Comparison of ENCODE assay signal across 31 cellular contexts in the genomic region with DNA sequence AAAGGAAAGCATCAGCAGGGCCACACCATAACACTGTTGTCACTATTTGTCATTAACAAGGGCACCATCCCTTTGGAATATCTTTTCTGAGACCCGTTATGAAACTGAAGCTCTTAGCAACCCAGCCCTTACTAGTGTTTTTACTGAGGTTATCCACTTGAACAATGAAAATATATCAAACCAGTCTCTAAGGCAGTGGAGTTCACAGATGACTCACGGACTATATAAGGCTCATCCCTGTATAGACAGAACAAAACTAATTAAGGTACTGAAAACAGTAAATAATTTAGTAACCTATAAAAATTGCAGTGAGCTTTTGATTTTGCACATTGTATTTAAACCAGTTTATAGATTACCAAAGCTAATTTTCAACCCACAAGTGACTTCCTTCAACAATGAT.
DNase-seq lines count a peak whose midpoint lies in the region; ATAC-seq, FAIRE-seq and TF ChIP-seq lines count a peak whose summit lies in the region.
"Had no signal": no experiment of that assay in that cellular context is flagged by ENCODE, and none has a peak within 500 bp of the region (broad histone marks: within the 10 kb centered on the region; RNA-seq: fewer than 3 reads in every experiment).

No MANE protein-coding gene starts in this region.

- no peaks in the 10 kb centered on the region for H3K9me3 ChIP-seq in K562 (replicated peaks; ENCODE audit: control insufficient read depth, insufficient read depth, low read depth, low read length)
- H3K9me3 ChIP-seq: breast epithelium, Caco-2, right lobe of liver, SJSA1, suprapubic skin, upper lobe of right lung had no signal

- DNase-seq in K562 (ENCODE audit: extremely low read depth in 1 of 4, low spot score in 3 of 4) (no peak), HuH-7.5 (ENCODE audit: low spot score) (no peak), COLO668 (lab: John Stamatoyannopoulos, UW; ENCODE audit: unreplicated experiment) (no peak)
- DNase-seq: activated B cell treated with CpG ODN at 0.5 μM for 24 hours; activated CD8-positive, alpha-beta memory T cell treated with anti-CD3 and anti-CD28 coated beads, Interleukin-2, amount 10 ng/mL, durations not matched to agents 7 days and 5 days; activated naive CD4-positive, alpha-beta T cell treated with anti-CD3 and anti-CD28 coated beads for 36 hours; activated T-cell treated with anti-CD3 and anti-CD28 coated beads, Interleukin-2, amount 50 U/mL, for 72 hours; amygdala; C1 segment of cervical spinal cord; Caco-2; GOT3; KBM-7; left lung; NCI-H1105 treated with DMSO at 0.1 percent for 48 hours; NCI-H2029; NCI-H226; right lobe of liver; stimulated activated CD4-positive, alpha-beta T cell treated with anti-CD3 and anti-CD28 coated beads, Interleukin-12 subunit alpha, Interleukin-12 subunit beta, amount 100 ng/mL, for 4 hours; stimulated activated CD4-positive, alpha-beta T cell treated with anti-CD3 and anti-CD28 coated beads, Interleukin-4, amount 100 ng/mL, for 24 hours; T-cell; upper lobe of right lung had no signal

- no peaks in the 10 kb centered on the region for H3K9me1 ChIP-seq in K562 (ENCODE audit: control insufficient read depth, insufficient read depth, low read length)

- intact Hi-C loops in K562 (cut with micrococcal nuclease): no loop called here

- no peak for TF ChIP-seq CTCF in K562 (IDR thresholded peaks at IDR 0.05 in 2 of 3, conservative IDR thresholded peaks at IDR 0.05 in 1 of 3; ENCODE audit: insufficient read depth in 2 of 3, low read depth in 1 of 3, low read length in 3 of 3)

- no peaks in the 10 kb centered on the region for H4K20me1 ChIP-seq in K562 (replicated peaks; ENCODE audit: control insufficient read depth, insufficient read depth, low read length)

- H3K27me3 ChIP-seq in K562 (ENCODE audit: control insufficient read depth in 2 of 2, insufficient read depth in 2 of 2, low read length in 2 of 2): no peaks in the 10 kb centered on the region
- H3K27me3 ChIP-seq: breast epithelium, left lung, right lobe of liver, SJSA1, suprapubic skin, upper lobe of right lung had no signal

- no peaks in the 10 kb centered on the region for H3K79me2 ChIP-seq in K562 (ENCODE audit: control insufficient read depth, insufficient read depth, low read length)

- POLR2A ChIA-PET in K562 (lab: Yijun Ruan, JAX): no interaction called here

- H3K9ac ChIP-seq in K562 (ENCODE audit: insufficient read depth in 1 of 2, low read depth in 2 of 2, low read length in 2 of 2): no peak overlapping the region

- TF ChIP-seq RAD21 in K562 (CRISPR knock-in tag; conservative IDR thresholded peaks at IDR 0.05 in 1 of 2, IDR thresholded peaks at IDR 0.05 in 1 of 2): no peak

- CTCF ChIA-PET in K562 (lab: Yijun Ruan, JAX; ENCODE audit: low intra/inter-chr PET ratio): no interaction called here

- no TSS peak for BruUV-seq in K562 (replicated peaks; lab: Mats Ljungman, UMichigan)

- ATAC-seq in GM18873 (IDR thresholded peaks at IDR 0.05; ENCODE audit: low FRiP score, unreplicated experiment): peak; percentile 91
- ATAC-seq in GM21737 (IDR thresholded peaks at IDR 0.05; ENCODE audit: unreplicated experiment): peak; percentile 68
- ATAC-seq in HG02981 (IDR thresholded peaks at IDR 0.05; ENCODE audit: unreplicated experiment): peak; percentile 82
- peak; percentile 33; the same call in 1 of the 3 replicates for ATAC-seq in K562
- ATAC-seq in HG02884 (IDR thresholded peaks at IDR 0.05; ENCODE audit: unreplicated experiment): no peak
- ATAC-seq: activated CD8-positive, alpha-beta memory T cell treated with anti-CD3 and anti-CD28 coated beads, Interleukin-2, amount 10 ng/mL, durations not matched to agents 7 days and 5 days; activated T-cell treated with anti-CD3 and anti-CD28 coated beads, Interleukin-2, amount 50 U/mL, for 72 hours; left lung; right lobe of liver; stimulated activated memory B cell treated with anti-CD40 and anti-IgM and Interleukin-4, amounts not matched to agents 10 μg/mL and 1 μg/mL and 100 μg/mL, for 72 hours; T-cell; upper lobe of right lung had no signal

- no peaks in the 10 kb centered on the region for H3K36me3 ChIP-seq in K562 (ENCODE audit: control insufficient read depth, insufficient read depth, low read length)
- H3K36me3 ChIP-seq: breast epithelium, left lung, right lobe of liver, SJSA1, suprapubic skin, upper lobe of right lung had no signal

- no peak for TF ChIP-seq EP300 in K562 (IDR thresholded peaks at IDR 0.05; ENCODE audit: low read length)

- 0% methylated on average over 2 of the region's 2 CpGs for WGBS in K562 (ENCODE audit: insufficient coverage, low coverage, missing lambda C conversion rate)

- in situ Hi-C loops in K562 (cut with MboI): no loop called here

- FAIRE-seq in K562 (lab: Jason Lieb, UNC): no peak
- FAIRE-seq: GM19239, RCC 7860 had no signal

- no peak overlapping the region for H3K27ac ChIP-seq in K562 (ENCODE audit: extremely low read depth, low read depth, low read length)
- H3K27ac ChIP-seq: breast epithelium, left lung, right lobe of liver, SJSA1, suprapubic skin, upper lobe of right lung had no signal

- H3K4me1 ChIP-seq in K562 (replicated peaks in 1 of 2; ENCODE audit: control insufficient read depth in 2 of 2, insufficient read depth in 2 of 2, low read length in 2 of 2): no peaks in the 10 kb centered on the region
- H3K4me1 ChIP-seq: breast epithelium, Caco-2, left lung, right lobe of liver, SJSA1, suprapubic skin, upper lobe of right lung had no signal

- H3K4me3 ChIP-seq in K562: no peak overlapping the region
- H3K4me3 ChIP-seq: breast epithelium, left lung, right lobe of liver, SJSA1, suprapubic skin, upper lobe of right lung had no signal

- no peak overlapping the region for H3K4me2 ChIP-seq in K562 (ENCODE audit: insufficient read depth, low read length)

- no peak overlapping the region for H2AFZ ChIP-seq in K562 (ENCODE audit: low read depth, low read length)

- TF ChIP-seq POLR2A in K562 (conservative IDR thresholded peaks at IDR 0.05): no peak
